ENCODE assay signal across 12 cellular contexts in genomic region chr3:165139918-165140317, GRCh38. TPM values are rescaled to one million over a fixed set of nuclear protein-coding genes. Genes with fewer than 3 reads are reported as not detected.
"Had no signal": no experiment of that assay in that cellular context is flagged by ENCODE, and none has a peak within 500 bp of the region (broad histone marks: within the 10 kb centered on the region; RNA-seq: fewer than 3 reads in every experiment).

No MANE protein-coding gene starts in this region.

RNA-seq across cellular contexts. Expression of gene SLITRK3, which starts 56.3 kb away (rescaled TPM):
- total RNA-seq: activated CD4-positive, alpha-beta memory T cell treated with anti-CD3 and anti-CD28 coated beads, Interleukin-2, amount 10 ng/mL, durations not matched to agents 7 days and 5 days; activated CD4-positive, alpha-beta T cell treated with anti-CD3 and anti-CD28 coated beads for 36 hours; activated CD4-positive, alpha-beta T cell treated with anti-CD3 and anti-CD28 coated beads, Interleukin-2, amount 10 ng/mL, durations not matched to agents 7 days and 5 days; activated CD8-positive, alpha-beta memory T cell treated with anti-CD3 and anti-CD28 coated beads, Interleukin-2, amount 10 ng/mL, durations not matched to agents 7 days and 5 days; activated CD8-positive, alpha-beta T cell treated with anti-CD3 and anti-CD28 coated beads, Interleukin-2, amount 10 ng/mL, durations not matched to agents 7 days and 5 days; activated naive CD8-positive, alpha-beta T cell treated with anti-CD3 and anti-CD28 coated beads, Interleukin-2, amount 10 ng/mL, durations not matched to agents 7 days and 5 days; activated T-helper 2 cell treated with anti-CD3 and anti-CD28 coated beads, Interferon-gamma antibody, Interleukin-2, Interleukin-4, amounts not matched to agents 10 μg/mL and 5 μg/mL and 100 μg/mL, durations not matched to agents 14 hours and 24 hours and 36 hours; ascending aorta; cardiac septum; T-helper 1 cell treated with Interleukin-12 subunit alpha and Interleukin-12 subunit beta and Interleukin-4 antibody, amounts not matched to agents 30 ng/mL and 1 ng/mL, for 36 hours; T-helper 17 cell; T-helper 2 cell treated with Interferon-gamma antibody and Interleukin-4, amounts not matched to agents 100 ng/mL and 5 ng/mL, for 36 hours had no signal
